Comparison of ENCODE assay signal across 27 cellular contexts in genomic region chr16:10605636-10606035, GRCh38.
"Had no signal": no experiment of that assay in that cellular context is flagged by ENCODE, and none has a peak within 500 bp of the region (broad histone marks: within the 10 kb centered on the region; RNA-seq: fewer than 3 reads in every experiment).

No MANE protein-coding gene starts in this region.

- FAIRE-seq: urothelium cell line had no signal

- H3K9me3 ChIP-seq: stomach, suprapubic skin, testis, thoracic aorta, thyroid gland, tibial artery, tibial nerve, transverse colon, upper lobe of left lung, upper lobe of right lung, uterus, vagina had no signal

- H3K27ac ChIP-seq: stomach, suprapubic skin, testis, thoracic aorta, thyroid gland, tibial artery, tibial nerve, transverse colon, upper lobe of left lung, upper lobe of right lung, uterus, vagina had no signal

- DNase-seq: stimulated activated CD4-positive, alpha-beta T cell treated with anti-CD3 and anti-CD28 coated beads, Interleukin-2, amount 100 ng/mL, for 48 hours; stimulated activated CD4-positive, alpha-beta T cell treated with anti-CD3 and anti-CD28 coated beads, Interleukin-4, amount 100 ng/mL, for 1 hour; stimulated activated CD4-positive, alpha-beta T cell treated with anti-CD3 and anti-CD28 coated beads, Interleukin-4, amount 100 ng/mL, for 24 hours; stimulated activated CD4-positive, alpha-beta T cell treated with anti-CD3 and anti-CD28 coated beads, Interleukin-4, amount 100 ng/mL, for 4 hours; stimulated activated CD8-positive, alpha-beta memory T cell treated with anti-CD3 and anti-CD28 coated beads, Interleukin-4, amount 100 ng/mL, for 48 hours; stimulated activated naive B cell treated with anti-CD40 and anti-IgM and Interleukin-4, amounts not matched to agents 10 μg/mL and 1 μg/mL and 100 μg/mL, for 72 hours; stimulated activated naive CD4-positive, alpha-beta T cell; stimulated activated naive CD4-positive, alpha-beta T cell treated with Interleukin-2 at 50 U/mL for 16 hours; stimulated activated naive CD8-positive, alpha-beta T cell treated with anti-CD3 and anti-CD28 coated beads, Interleukin-15, amount 100 ng/mL, for 72 hours; stimulated activated naive CD8-positive, alpha-beta T cell treated with anti-CD3 and anti-CD28 coated beads, Interleukin-15, Interleukin-2, amounts not matched to agents 100 U/mL and 50 U/mL, for 24 hours; stomach; substantia nigra; testis; thyroid gland; tibial artery; transverse colon; trophoblast cell; upper lobe of left lung; upper lobe of right lung; uterus had no signal

- ATAC-seq: stimulated activated effector memory CD8-positive, alpha-beta T cell treated with anti-CD3 and anti-CD28 coated beads, Interleukin-12 subunit alpha, Interleukin-12 subunit beta, amount 100 ng/mL, for 72 hours; stimulated activated memory B cell treated with anti-CD40 and anti-IgM and Interleukin-4, amounts not matched to agents 10 μg/mL and 1 μg/mL and 100 μg/mL, for 72 hours; stimulated activated naive B cell treated with anti-CD40 and anti-IgM and Interleukin-4, amounts not matched to agents 10 μg/mL and 1 μg/mL and 100 μg/mL, for 72 hours; stimulated activated naive CD8-positive, alpha-beta T cell treated with anti-CD3 and anti-CD28 coated beads, Interleukin-15, amount 100 ng/mL, for 72 hours; stimulated activated naive CD8-positive, alpha-beta T cell treated with anti-CD3 and anti-CD28 coated beads, Interleukin-15, Interleukin-2, amounts not matched to agents 100 U/mL and 50 U/mL, for 24 hours; upper lobe of right lung had no signal

- H3K36me3 ChIP-seq: stomach, suprapubic skin, thoracic aorta, thyroid gland, tibial artery, tibial nerve, transverse colon, upper lobe of left lung, upper lobe of right lung, uterus, vagina had no signal

- H3K4me3 ChIP-seq: stomach, suprapubic skin, testis, thoracic aorta, thyroid gland, tibial artery, tibial nerve, transverse colon, upper lobe of left lung, upper lobe of right lung, uterus, vagina had no signal

- H3K27me3 ChIP-seq: stomach, suprapubic skin, testis, thyroid gland, tibial artery, tibial nerve, transverse colon, upper lobe of left lung, upper lobe of right lung, uterus, vagina had no signal

- H3K4me1 ChIP-seq: testis, thyroid gland, uterus had no signal
